9 cellular contexts compared by ENCODE assay signal in genomic region chr2:212548459-212548815, GRCh38. TPM values are rescaled to one million over a fixed set of nuclear protein-coding genes. Genes with fewer than 3 reads are reported as not detected.
DNase-seq lines count a peak whose midpoint lies in the region; TF ChIP-seq lines count a peak whose summit lies in the region.
"Had no signal": no experiment of that assay in that cellular context is flagged by ENCODE, and none has a peak within 500 bp of the region (broad histone marks: within the 10 kb centered on the region; RNA-seq: fewer than 3 reads in every experiment).

No MANE protein-coding gene starts in this region.

- H3K4me1 ChIP-seq in Caco-2, result no peaks in the 10 kb centered on the region
- H3K4me1 ChIP-seq: SJSA1 had no signal

- H3K9me3 Mint-ChIP-seq in Caco-2 (ENCODE audit: unreplicated experiment), result no peaks in the 10 kb centered on the region

- no peaks in the 10 kb centered on the region for H3K36me3 Mint-ChIP-seq in Caco-2 (ENCODE audit: insufficient read depth, unreplicated experiment)

- no peaks in the 10 kb centered on the region for H3K27me3 ChIP-seq in Caco-2 (replicated peaks; ENCODE audit: control insufficient read depth, insufficient read depth, low read length)
- H3K27me3 ChIP-seq: SJSA1 had no signal

- H3K4me1 Mint-ChIP-seq in Caco-2 (ENCODE audit: low read depth, unreplicated experiment), result no peaks in the 10 kb centered on the region

- no peak overlapping the region for H3K27ac Mint-ChIP-seq in Caco-2 (ENCODE audit: unreplicated experiment)

- no peak overlapping the region for H3K4me3 Mint-ChIP-seq in Caco-2 (ENCODE audit: unreplicated experiment)

- H3K27me3 Mint-ChIP-seq in Caco-2 (ENCODE audit: insufficient read depth, unreplicated experiment), result peaks cover 2% of the 10 kb centered on the region

- POLR2A ChIA-PET in Caco-2 (lab: Charles Lee), result no interaction called here

- no peaks in the 10 kb centered on the region for H3K36me3 ChIP-seq in Caco-2 (ENCODE audit: control insufficient read depth, insufficient read depth, low read length)
- H3K36me3 ChIP-seq: SJSA1 had no signal

- no TSS peak for BruUV-seq in Caco-2 (replicated peaks; lab: Mats Ljungman, UMichigan)

- peak in 1 of 2 experiments; percentile 13 for DNase-seq in Caco-2
- peak; percentile 31 for DNase-seq in M059J (ENCODE audit: low read depth)
- DNase-seq in dedifferentiated amniotic fluid mesenchymal stem cell (ENCODE audit: extremely low spot score), result peak; percentile 65
- DNase-seq in myocyte (ENCODE audit: low read depth), result peak; percentile 62
- no peak for DNase-seq in cerebellar nuclear complex (lab: John Stamatoyannopoulos, UW)
- DNase-seq in T-helper 2 cell, result no peak
- DNase-seq in NCI-H2081 treated with DMSO at 0.1 percent for 48 hours (lab: John Stamatoyannopoulos, UW), result no peak
- no peak for DNase-seq in stimulated activated CD4-positive, alpha-beta T cell treated with anti-CD3 and anti-CD28 coated beads, Interleukin-12 subunit alpha, Interleukin-12 subunit beta, amount 100 ng/mL, for 4 hours

- no peak overlapping the region for H3K4me3 ChIP-seq in Caco-2 (ENCODE audit: low read depth, low read length)
- H3K4me3 ChIP-seq: SJSA1 had no signal

- H3K9me3 ChIP-seq in Caco-2, result no peaks in the 10 kb centered on the region
- H3K9me3 ChIP-seq: SJSA1 had no signal

- CTCF ChIA-PET in Caco-2 (lab: Charles Lee), result no interaction called here

- intact Hi-C loops in Caco-2 (cut with micrococcal nuclease; ENCODE audit: unreplicated experiment), result loop anchor here (1.0 to 5.0 kb wide), 3 partner anchors 400 to 803 kb away; no protein-coding TSS in a partner anchor

- peak; percentile 12 to 46 for TF ChIP-seq CTCF in Caco-2 (IDR thresholded peaks at IDR 0.05; ENCODE audit: insufficient read depth in 1 of 2, low read depth in 1 of 2, low read length in 1 of 2, severe bottlenecking in 1 of 2, unreplicated experiment in 1 of 2)

RNA-seq across cellular contexts. Expression of gene ERBB4, which starts 9.8 kb away (rescaled TPM):
- total RNA-seq in Caco-2 (2022) (not detected in 2 replicates), myocyte (0.16 TPM in 1 of 2 replicates, not detected in the other)
- not detected in 2 replicates for total RNA-seq in M059J (2014; rRNA removed; shearing (Covaris generic))
- polyA plus RNA-seq in myocyte (2012), result 0.04 TPM

Comparison
In these comparisons a context has a peak if more than half of its experiments do, and no peak if none do; other contexts are left out.
1. DNase-seq: peak in M059J (single experiment), dedifferentiated amniotic fluid mesenchymal stem cell (single experiment) and myocyte (single experiment); none in cerebellar nuclear complex (0 of 2), T-helper 2 cell (0 of 5), NCI-H2081 treated with DMSO at 0.1 percent for 48 hours (single experiment) and stimulated activated CD4-positive, alpha-beta T cell treated with anti-CD3 and anti-CD28 coated beads, Interleukin-12 subunit alpha, Interleukin-12 subunit beta, amount 100 ng/mL, for 4 hours (single experiment).